12 cellular contexts compared by ENCODE assay signal in the genomic region with DNA sequence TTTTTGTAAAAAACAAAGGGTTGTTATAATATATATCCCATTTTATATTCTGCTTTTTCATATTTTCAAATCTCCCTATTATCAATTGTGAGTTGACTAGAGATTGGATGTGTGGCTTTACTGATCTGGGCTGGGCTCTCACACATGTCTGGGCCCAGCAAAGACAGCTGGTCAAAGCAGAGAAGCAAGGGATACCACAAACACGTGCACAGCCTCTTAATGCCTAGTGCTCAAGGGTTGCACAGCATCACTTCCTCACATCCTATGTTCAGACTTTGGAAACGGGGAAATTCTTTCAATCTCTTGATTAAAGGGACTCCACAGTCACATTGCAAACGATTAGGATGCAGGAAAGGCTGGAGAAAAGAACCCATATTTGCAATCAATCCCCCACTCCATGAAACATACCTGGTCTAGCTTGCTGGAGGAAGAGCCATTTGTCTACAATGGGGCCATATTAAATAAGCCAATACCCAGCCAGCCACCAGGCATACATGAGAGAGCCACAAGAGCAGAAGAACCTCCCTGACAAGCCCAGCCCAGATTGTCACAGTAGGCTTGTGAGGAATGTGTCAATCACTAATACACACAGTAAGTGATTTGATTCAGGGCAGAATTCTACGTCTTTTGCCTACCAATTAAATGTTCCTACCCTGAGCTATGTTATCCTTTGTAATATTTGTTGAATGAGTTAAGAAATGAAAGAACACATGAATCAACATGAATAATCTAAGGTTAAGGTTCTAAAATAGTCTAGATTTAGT.
"Had no signal": no experiment of that assay in that cellular context is flagged by ENCODE, and none has a peak within 500 bp of the region (broad histone marks: within the 10 kb centered on the region; RNA-seq: fewer than 3 reads in every experiment).

No MANE protein-coding gene starts in this region.

- DNase-seq: activated CD4-positive, alpha-beta memory T cell treated with anti-CD3 and anti-CD28 coated beads, Interleukin-2, amount 10 ng/mL, durations not matched to agents 7 days and 5 days; activated CD4-positive, alpha-beta T cell treated with anti-CD3 and anti-CD28 coated beads for 36 hours; activated naive CD4-positive, alpha-beta T cell treated with anti-CD3 and anti-CD28 coated beads, Interleukin-2, amount 10 ng/mL, durations not matched to agents 7 days and 5 days; activated T-cell treated with anti-CD3 and anti-CD28 coated beads, Interleukin-2, amount 50 U/mL, for 24 hours; erythroblast; hippocampal formation; kidney; left ventricle myocardium inferior; trophoblast cell had no signal

- H3K9me3 ChIP-seq: left ventricle myocardium inferior, right atrium auricular region, suprapubic skin had no signal

- H3K4me3 ChIP-seq: left ventricle myocardium inferior, right atrium auricular region, suprapubic skin had no signal

- H3K4me1 ChIP-seq: suprapubic skin had no signal

- ATAC-seq: activated CD4-positive, alpha-beta T cell treated with anti-CD3 and anti-CD28 coated beads for 36 hours; natural killer cell treated with Interleukin-12 subunit alpha and Interleukin-12 subunit beta and Interleukin-15 and Interleukin-18, amount 100 ng/mL, for 72 hours had no signal

- H3K27ac ChIP-seq: left ventricle myocardium inferior, right atrium auricular region, suprapubic skin had no signal

- H3K27me3 ChIP-seq: right atrium auricular region, suprapubic skin had no signal

- H3K36me3 ChIP-seq: left ventricle myocardium inferior, right atrium auricular region, suprapubic skin had no signal
